16 cellular contexts compared by ENCODE assay signal in the genomic region with DNA sequence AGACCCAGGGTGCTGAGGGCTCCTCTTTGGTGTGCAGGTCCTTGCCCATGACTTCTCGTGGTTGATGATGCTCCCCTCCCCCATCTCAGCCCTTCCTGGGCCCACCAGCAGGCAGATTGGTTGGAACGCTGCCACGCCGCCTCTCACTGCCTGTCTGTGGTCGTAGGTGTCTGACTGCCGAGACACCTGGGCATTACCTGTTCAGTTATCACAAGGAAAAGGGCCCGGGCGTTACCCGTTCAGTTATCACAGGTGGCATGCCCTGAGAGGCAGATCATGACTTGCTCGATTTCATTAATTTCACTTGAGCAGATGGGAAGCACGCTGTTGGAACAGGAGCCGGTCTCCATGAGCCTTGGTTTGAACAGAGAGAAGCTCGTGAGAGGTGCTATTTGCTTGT. TPM values are rescaled to one million over a fixed set of nuclear protein-coding genes. Genes with fewer than 3 reads are reported as not detected.
DNase-seq lines count a peak whose midpoint lies in the region; ATAC-seq and TF ChIP-seq lines count a peak whose summit lies in the region.
"Had no signal": no experiment of that assay in that cellular context is flagged by ENCODE, and none has a peak within 500 bp of the region (broad histone marks: within the 10 kb centered on the region; RNA-seq: fewer than 3 reads in every experiment).

No MANE protein-coding gene starts in this region.

- TF ChIP-seq CTCF in Caco-2 (IDR thresholded peaks at IDR 0.05; ENCODE audit: insufficient read depth in 1 of 2, low read depth in 1 of 2, low read length in 1 of 2, severe bottlenecking in 1 of 2, unreplicated experiment in 1 of 2) (no peak), dorsolateral prefrontal cortex (IDR thresholded peaks at IDR 0.05 in 54 of 56, conservative IDR thresholded peaks at IDR 0.05 in 2 of 56; ENCODE audit: low read depth in 1 of 56, partially characterized antibody in 56 of 56) (no peak), prostate gland (IDR thresholded peaks at IDR 0.05) (no peak), tibial artery (IDR thresholded peaks at IDR 0.05) (no peak)

- no peaks in the 10 kb centered on the region for H3K27me3 ChIP-seq in Caco-2 (replicated peaks; ENCODE audit: control insufficient read depth, insufficient read depth, low read length)
- H3K27me3 ChIP-seq in dorsolateral prefrontal cortex, result peaks cover 0 to 9% (median 0%) of the 10 kb centered on the region in 45 donors
- H3K27me3 ChIP-seq in prostate gland (replicated peaks; ENCODE audit: insufficient read depth), result no peaks in the 10 kb centered on the region
- H3K27me3 ChIP-seq in tibial artery, result no peaks in the 10 kb centered on the region

- CTCF ChIA-PET in Caco-2 (lab: Charles Lee), result interaction anchor here (0.5 to 1.6 kb wide), 2 partner anchors 10 to 226 kb away, joined by 3 read pairs; no protein-coding TSS in a partner anchor

- H3K4me1 ChIP-seq in Caco-2 (no peaks in the 10 kb centered on the region), prostate gland (replicated peaks) (peaks cover 22% of the 10 kb centered on the region), tibial artery (peaks cover 0 to 37% (median 20%) of the 10 kb centered on the region in 4 donors)

- intact Hi-C loops in Caco-2 (cut with micrococcal nuclease; ENCODE audit: unreplicated experiment), result no loop called here
- intact Hi-C loops in dorsolateral prefrontal cortex (cut with DNase I), result loop anchor here in 1 of 2 donors (2.0 kb wide), 1 partner anchor 55 kb away; no protein-coding TSS in a partner anchor
- intact Hi-C loops in prostate gland (cut with DNase I), result no loop called here
- intact Hi-C loops in tibial artery (cut with DNase I; ENCODE audit: low total_unique reads), result loop anchor here (5.0 kb wide), 1 partner anchor 57 kb away; no protein-coding TSS in a partner anchor

- H3K9me3 ChIP-seq in Caco-2 (no peaks in the 10 kb centered on the region), prostate gland (no peaks in the 10 kb centered on the region), tibial artery (no peaks in the 10 kb centered on the region)

- H3K27ac ChIP-seq in dorsolateral prefrontal cortex (peak overlapping the region in 49 of 59 donors; percentile 1 to 86 (median 68)), prostate gland (peak overlapping the region; percentile 71 to 77), tibial artery (peak overlapping the region in 1 of 2 donors; percentile 63)

- H3K27ac Mint-ChIP-seq in Caco-2 (ENCODE audit: unreplicated experiment), result peak overlapping the region; percentile 43

- H3K36me3 ChIP-seq in Caco-2 (ENCODE audit: control insufficient read depth, insufficient read depth, low read length) (no peaks in the 10 kb centered on the region), prostate gland (peaks cover 0 to 5% of the 10 kb centered on the region in 2 donors), tibial artery (peaks cover 38 to 72% (median 57%) of the 10 kb centered on the region in 3 donors)

- no peaks in the 10 kb centered on the region for H3K27me3 Mint-ChIP-seq in Caco-2 (ENCODE audit: insufficient read depth, unreplicated experiment)

- no peak overlapping the region for H3K4me3 ChIP-seq in Caco-2 (ENCODE audit: low read depth, low read length)
- H3K4me3 ChIP-seq in dorsolateral prefrontal cortex, result no peak overlapping the region
- H3K4me3 ChIP-seq in prostate gland, result no peak overlapping the region
- H3K4me3 ChIP-seq in tibial artery, result no peak overlapping the region

- no TSS peak for BruUV-seq in Caco-2 (replicated peaks; lab: Mats Ljungman, UMichigan)

- H3K4me1 Mint-ChIP-seq in Caco-2 (ENCODE audit: low read depth, unreplicated experiment), result no peaks in the 10 kb centered on the region

- H3K36me3 Mint-ChIP-seq in Caco-2 (ENCODE audit: insufficient read depth, unreplicated experiment), result no peaks in the 10 kb centered on the region

- POLR2A ChIA-PET in Caco-2 (lab: Charles Lee), result no interaction called here

- DNase-seq in Caco-2 (no peak), NCI-H2171 (lab: John Stamatoyannopoulos, UW) (peak; percentile 86), dorsolateral prefrontal cortex (peak in 1 of 10 donors; percentile 54), prostate gland (ENCODE audit: low spot score) (no peak), germinal center (ENCODE audit: low spot score) (no peak), tibial artery (no peak), Ammon's horn (ENCODE audit: low spot score) (no peak)
- DNase-seq: activated CD4-positive, alpha-beta T cell treated with anti-CD3 and anti-CD28 coated beads for 48 hours; islet precursor cell; Kasumi-1; NCI-H1436 treated with DMSO at 0.1 percent for 48 hours; RPMI8226; stimulated activated CD4-positive, alpha-beta T cell treated with anti-CD3 and anti-CD28 coated beads, Interleukin-12 subunit alpha, Interleukin-12 subunit beta, amount 100 ng/mL, for 4 hours; T-helper 2 cell had no signal

- TF ChIP-seq POLR2A in prostate gland (IDR thresholded peaks at IDR 0.05), result no peak

- no peak overlapping the region for H3K4me3 Mint-ChIP-seq in Caco-2 (ENCODE audit: unreplicated experiment)

- WGBS in prostate gland, result 63% methylated on average over 13 of the region's 13 CpGs

- H3K9me3 Mint-ChIP-seq in Caco-2 (ENCODE audit: unreplicated experiment), result no peaks in the 10 kb centered on the region

- ATAC-seq in GM21576 (IDR thresholded peaks at IDR 0.05; ENCODE audit: unreplicated experiment), result no peak

RNA-seq across cellular contexts. Expression of gene TACR2, which starts 42.5 kb away (rescaled TPM):
- total RNA-seq in Caco-2 (2022) (0.57 and 0.60 TPM in 2 replicates), dorsolateral prefrontal cortex (1 to 10 TPM in 27 of 120 experiments, under 1 TPM in 86, not detected in 7; 0.20 to 2.4 (median 0.75) TPM), prostate gland (1 to 10 TPM in 1 of 2 donors, under 1 TPM in 1; 0.77 to 2.4 TPM)
- total RNA-seq: mononuclear cell had no signal
